Comparison of ENCODE assay signal across 8 cellular contexts in the genomic region with DNA sequence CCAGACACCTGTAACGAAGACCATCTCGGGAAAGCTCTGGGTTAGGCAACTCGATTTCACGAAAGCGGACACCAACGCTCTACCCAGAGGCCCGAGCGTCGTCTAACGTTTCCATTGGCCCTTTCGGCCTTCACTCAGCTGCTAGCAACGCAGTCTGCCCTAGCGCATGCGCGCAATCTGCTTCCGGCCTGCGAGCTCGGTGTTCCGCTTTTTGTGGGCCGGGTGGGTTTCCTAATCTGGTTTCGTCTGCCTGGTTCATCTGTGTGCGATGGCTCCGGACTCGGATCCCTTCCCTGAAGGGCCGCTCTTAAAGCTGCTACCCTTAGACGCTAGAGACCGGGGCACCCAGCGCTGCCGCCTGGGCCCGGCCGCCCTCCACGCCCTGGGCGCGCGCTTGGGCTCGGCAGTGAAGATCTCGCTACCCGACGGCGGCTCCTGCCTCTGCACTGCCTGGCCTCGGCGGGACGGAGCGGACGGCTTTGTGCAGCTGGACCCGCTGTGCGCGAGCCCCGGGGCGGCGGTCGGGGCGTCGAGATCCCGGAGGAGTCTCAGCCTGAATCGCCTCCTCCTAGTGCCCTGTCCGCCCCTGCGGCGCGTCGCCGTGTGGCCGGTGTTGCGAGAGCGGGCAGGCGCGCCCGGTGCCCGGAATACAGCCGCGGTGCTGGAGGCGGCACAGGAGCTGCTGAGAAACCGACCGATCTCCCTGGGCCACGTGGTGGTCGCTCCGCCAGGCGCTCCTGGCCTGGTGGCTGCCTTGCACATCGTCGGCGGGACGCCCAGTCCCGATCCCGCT. TPM values are rescaled to one million over a fixed set of nuclear protein-coding genes. Genes with fewer than 3 reads are reported as not detected.
DNase-seq lines count a peak whose midpoint lies in the region; ATAC-seq, FAIRE-seq and TF ChIP-seq lines count a peak whose summit lies in the region.

No MANE protein-coding gene starts in this region.

- TF ChIP-seq CTCF in GM12875 (IDR thresholded peaks at IDR 0.05; ENCODE audit: borderline replicate concordance, insufficient read depth, low read depth, low read length) (no peak), SU-DHL-6 (IDR thresholded peaks at IDR 0.05; ENCODE audit: insufficient read depth, low read length, poor library complexity, severe bottlenecking) (no peak), cardiac muscle cell (IDR thresholded peaks at IDR 0.05; ENCODE audit: low read depth, low read length) (no peak), pancreas (IDR thresholded peaks at IDR 0.05) (no peak), tibial artery (IDR thresholded peaks at IDR 0.05) (peak in 1 of 2 experiments; percentile 18)

- H3K4me1 Mint-ChIP-seq in activated naive CD8-positive, alpha-beta T cell treated with anti-CD3 and anti-CD28 coated beads, Interleukin-2, amount 50 U/mL, for 24 hours = peaks cover 40% of the 10 kb centered on the region

- peak overlapping the region; percentile 92 for H3K27ac Mint-ChIP-seq in activated naive CD8-positive, alpha-beta T cell treated with anti-CD3 and anti-CD28 coated beads, Interleukin-2, amount 50 U/mL, for 24 hours

- H3K9me3 ChIP-seq in SU-DHL-6 (ENCODE audit: insufficient read depth, low read length) = no peaks in the 10 kb centered on the region
- no peaks in the 10 kb centered on the region for H3K9me3 ChIP-seq in cardiac muscle cell (ENCODE audit: low read depth)
- H3K9me3 ChIP-seq in pancreas = no peaks in the 10 kb centered on the region
- no peaks in the 10 kb centered on the region for H3K9me3 ChIP-seq in tibial artery

- H3K9me2 ChIP-seq in SU-DHL-6 (replicated peaks; ENCODE audit: insufficient read depth, low read length) = no peaks in the 10 kb centered on the region

- H3K36me3 Mint-ChIP-seq in activated naive CD8-positive, alpha-beta T cell treated with anti-CD3 and anti-CD28 coated beads, Interleukin-2, amount 50 U/mL, for 24 hours (ENCODE audit: low read depth) = peaks cover 27% of the 10 kb centered on the region

- DNase-seq in NCI-H1417 (lab: John Stamatoyannopoulos, UW) (peak; percentile 92 to 97 (median 93)), cardiac muscle cell (ENCODE audit: low read depth in 1 of 2, low spot score in 1 of 2) (peak; percentile 99), pancreas (peak; percentile 95 to 99 (median 98)), tibial artery (peak; percentile 93 to 98)
- DNase-seq in activated naive CD8-positive, alpha-beta T cell treated with anti-CD3 and anti-CD28 coated beads, Interleukin-2, amount 50 U/mL, for 24 hours = peak; percentile 96

- H3K4me1 ChIP-seq in cardiac muscle cell (ENCODE audit: low read depth) (no peaks in the 10 kb centered on the region), pancreas (peaks cover 13 to 47% (median 29%) of the 10 kb centered on the region in 3 donors), tibial artery (peaks cover 0 to 29% (median 15%) of the 10 kb centered on the region in 4 donors)

- H3K4me2 ChIP-seq in SU-DHL-6 (ENCODE audit: low read depth, low read length, poor library complexity, severe bottlenecking) = peak overlapping the region; percentile 97

- WGBS in pancreas, 2 donors = 0% methylated on average over 77 to 84 of the region's 84 CpGs

- peaks cover 40% of the 10 kb centered on the region for H3K79me2 ChIP-seq in SU-DHL-6 (ENCODE audit: insufficient read depth, low read length)

- peak; percentile 86 for ATAC-seq in HG02763 (IDR thresholded peaks at IDR 0.05; ENCODE audit: unreplicated experiment)
- peak; percentile 94 for ATAC-seq in activated naive CD8-positive, alpha-beta T cell treated with anti-CD3 and anti-CD28 coated beads, Interleukin-2, amount 50 U/mL, for 24 hours
- peak; percentile 88 to 93 (median 91) for ATAC-seq in pancreas

- H3F3A ChIP-seq in SU-DHL-6 (ENCODE audit: insufficient read depth) = peaks cover 6% of the 10 kb centered on the region

- H3K27ac ChIP-seq in SU-DHL-6 (ENCODE audit: low read depth, low read length) (peak overlapping the region; percentile 79), cardiac muscle cell (peak overlapping the region; percentile 87), pancreas (peak overlapping the region; percentile 73 to 95 (median 90)), tibial artery (peak overlapping the region; percentile 90 to 93)

- H3K9ac ChIP-seq in SU-DHL-6 (ENCODE audit: low read length) = peak overlapping the region; percentile 91

- H3K36me3 ChIP-seq in SU-DHL-6 (ENCODE audit: low read length) (peaks cover 15% of the 10 kb centered on the region; the same call in 1 of the 2 replicates), cardiac muscle cell (peaks cover 17% of the 10 kb centered on the region), pancreas (peaks cover 0 to 9% (median 5%) of the 10 kb centered on the region in 3 donors), tibial artery (peaks cover 16 to 24% (median 18%) of the 10 kb centered on the region in 3 donors)

- peak overlapping the region; percentile 96 for H3K4me3 Mint-ChIP-seq in activated naive CD8-positive, alpha-beta T cell treated with anti-CD3 and anti-CD28 coated beads, Interleukin-2, amount 50 U/mL, for 24 hours

- H3K27me3 ChIP-seq in SU-DHL-6 (ENCODE audit: low read length) (no peaks in the 10 kb centered on the region), cardiac muscle cell (no peaks in the 10 kb centered on the region), pancreas (no peaks in the 10 kb centered on the region), tibial artery (no peaks in the 10 kb centered on the region)

- FAIRE-seq in pancreas (lab: Jason Lieb, UNC) = peak; percentile 81

- peaks cover 2% of the 10 kb centered on the region for H3K27me3 Mint-ChIP-seq in activated naive CD8-positive, alpha-beta T cell treated with anti-CD3 and anti-CD28 coated beads, Interleukin-2, amount 50 U/mL, for 24 hours

- intact Hi-C loops in pancreas (cut with DNase I) (loop anchor here in 1 of 3 donors (5.0 kb wide), 1 partner anchor 95 kb away; no protein-coding TSS in a partner anchor), tibial artery (cut with DNase I; ENCODE audit: low total_unique reads) (loop anchor here (2.0 to 10.0 kb wide), 3 partner anchors 120 to 236 kb away; no protein-coding TSS in a partner anchor)

- no peaks in the 10 kb centered on the region; the same call in 1 of the 2 replicates for H4K20me1 ChIP-seq in SU-DHL-6 (ENCODE audit: low read depth, low read length)

- H2AFZ ChIP-seq in SU-DHL-6 (ENCODE audit: low read depth, low read length, severe bottlenecking) = peak overlapping the region; percentile 79

- H3K4me3 ChIP-seq in GM12875 (ENCODE audit: low read depth, low read length) = peak overlapping the region; percentile 100
- peak overlapping the region; percentile 92 for H3K4me3 ChIP-seq in SU-DHL-6 (ENCODE audit: insufficient read depth, low read length, poor library complexity, severe bottlenecking)
- peak overlapping the region; percentile 70 for H3K4me3 ChIP-seq in cardiac muscle cell
- peak overlapping the region; percentile 83 to 97 (median 92) for H3K4me3 ChIP-seq in pancreas
- peak overlapping the region; percentile 76 to 88 for H3K4me3 ChIP-seq in tibial artery

- H3K9me3 Mint-ChIP-seq in activated naive CD8-positive, alpha-beta T cell treated with anti-CD3 and anti-CD28 coated beads, Interleukin-2, amount 50 U/mL, for 24 hours = no peaks in the 10 kb centered on the region

RNA-seq across cellular contexts. Expression of gene GATM, which starts 24.0 kb away (rescaled TPM):
- total RNA-seq in cardiac muscle cell = 50.0 and 76.5 TPM in 2 replicates
- 25.6 and 39.7 TPM in 2 replicates for polyA plus RNA-seq in cardiac muscle cell
- 1,000 to 10,000 TPM in 4 of 6 donors, 100 to 1,000 TPM in 2; 862 to 1,576 (median 1,249) TPM for total RNA-seq in pancreas
- polyA plus RNA-seq in pancreas = 100 to 1,000 TPM; 343 to 367 TPM

Comparison
In these comparisons a context has a peak if more than half of its experiments do, and no peak if none do; other contexts are left out.
1. Peak in every context shown above with its lines: DNase-seq, ATAC-seq, H3K4me3 ChIP-seq and H3K27ac ChIP-seq.
2. RNA of gene GATM, which starts 24.0 kb away (total RNA-seq): 862 to 1,576 TPM in pancreas; 50.0 to 76.5 TPM in cardiac muscle cell; every median in the first group is over 10 times any median in the second.